14 cellular contexts compared by ENCODE assay signal in the genomic region with DNA sequence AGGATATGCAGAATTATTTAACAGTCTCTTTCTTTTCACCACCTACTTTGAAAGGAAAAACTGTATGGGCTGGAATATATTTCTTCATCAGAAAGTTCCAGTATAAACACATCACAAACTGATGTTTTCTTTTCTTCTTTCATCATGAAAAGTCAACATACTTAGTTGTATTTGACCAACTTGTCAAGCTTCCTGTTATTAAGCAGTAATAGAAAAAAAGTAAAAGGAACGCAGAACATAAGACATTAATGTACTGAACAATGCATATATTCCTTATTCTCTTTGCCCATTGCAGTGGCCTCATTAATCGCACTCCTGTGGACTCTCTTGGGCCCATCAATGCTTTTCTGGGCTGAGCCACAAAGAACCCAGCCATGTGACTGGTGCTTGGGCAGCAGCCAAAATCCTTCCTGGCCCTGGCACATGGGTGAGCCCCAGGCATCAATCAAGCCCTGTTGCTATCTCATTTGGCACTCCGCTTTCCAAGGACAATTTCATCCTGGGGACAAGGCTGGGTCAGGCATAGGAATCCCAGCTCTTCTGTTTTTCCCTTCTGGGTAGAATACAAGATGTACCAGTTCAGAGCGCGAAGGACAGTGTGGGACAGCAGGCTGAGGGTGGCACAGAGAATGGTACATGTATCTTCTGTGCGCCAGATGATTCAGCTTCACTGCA. TPM values are rescaled to one million over a fixed set of nuclear protein-coding genes. Genes with fewer than 3 reads are reported as not detected.
DNase-seq lines count a peak whose midpoint lies in the region; TF ChIP-seq lines count a peak whose summit lies in the region.
"Had no signal": no experiment of that assay in that cellular context is flagged by ENCODE, and none has a peak within 500 bp of the region (broad histone marks: within the 10 kb centered on the region; RNA-seq: fewer than 3 reads in every experiment).

No MANE protein-coding gene starts in this region.

- H3K4me3 ChIP-seq in testis: no peak overlapping the region
- H3K4me3 ChIP-seq: GM12878, suprapubic skin had no signal

- peaks cover 22% of the 10 kb centered on the region for H3K4me1 ChIP-seq in testis
- H3K4me1 ChIP-seq: suprapubic skin had no signal

- CTCF ChIA-PET in GM10248 (lab: Yijun Ruan, JAX): no interaction called here

- H3K9me3 ChIP-seq in testis: no peaks in the 10 kb centered on the region
- H3K9me3 ChIP-seq: suprapubic skin had no signal

- peak; percentile 11 for DNase-seq in DMS 273 (lab: John Stamatoyannopoulos, UW; ENCODE audit: unreplicated experiment)
- DNase-seq in DMS 273 treated with DMSO at 0.1 percent for 48 hours (lab: John Stamatoyannopoulos, UW): no peak
- DNase-seq in astrocyte of the hippocampus (ENCODE audit: low read depth, low spot score): peak; percentile 40
- peak; percentile 44 for DNase-seq in inferior parietal cortex (ENCODE audit: extremely low spot score)
- peak; percentile 93 for DNase-seq in testis
- no peak for DNase-seq in NAMALWA (ENCODE audit: low spot score)
- DNase-seq in GM10248 (ENCODE audit: extremely low spot score): no peak
- DNase-seq in activated CD4-positive, CD25-positive, alpha-beta regulatory T cell treated with anti-CD3 and anti-CD28 coated beads, Interleukin-2, amount 50 U/mL, for 72 hours: no peak
- DNase-seq: Calu3, NCI-H510A treated with DMSO at 0.1 percent for 48 hours had no signal

- peak overlapping the region; percentile 12 to 17 for H3K27ac ChIP-seq in testis
- H3K27ac ChIP-seq: 22Rv1, epithelial cell of prostate, suprapubic skin had no signal

- TF ChIP-seq CTCF in testis (IDR thresholded peaks at IDR 0.05) (no peak), GM10248 (IDR thresholded peaks at IDR 0.05; ENCODE audit: control extremely low read depth, extremely low read depth, low read depth, missing control alignments) (no peak)

- POLR2A ChIA-PET in GM10248 (lab: Yijun Ruan, JAX): no interaction called here

- H3K27me3 ChIP-seq in testis: no peaks in the 10 kb centered on the region
- H3K27me3 ChIP-seq: suprapubic skin had no signal

- intact Hi-C loops in testis (cut with DNase I; ENCODE audit: low total_unique reads): no loop called here

- WGBS in testis, 2 donors: 78 to 93% methylated on average over 6 of the region's 6 CpGs

- no peak for TF ChIP-seq POLR2A in testis (IDR thresholded peaks at IDR 0.05)

- H3K36me3 ChIP-seq in testis (ENCODE audit: low read depth, missing control alignments): no peaks in the 10 kb centered on the region

RNA-seq across cellular contexts. Expression of gene RHOBTB1, which starts 42.3 kb away (rescaled TPM):
- total RNA-seq in testis: 10 to 100 TPM; 44.7 to 47.1 TPM
- 38.1 TPM for polyA plus RNA-seq in testis (ENCODE audit: insufficient read depth, low read depth, low replicate concordance)
- total RNA-seq: GM12878 had no signal
- polyA plus RNA-seq: GM12878 had no signal

Comparison
In these comparisons a context has a peak if more than half of its experiments do, and no peak if none do; other contexts are left out.
1. DNase-seq: peak in DMS 273 (single experiment), astrocyte of the hippocampus (single experiment), inferior parietal cortex (single experiment) and testis (single experiment); none in DMS 273 treated with DMSO at 0.1 percent for 48 hours (single experiment), NAMALWA (single experiment), GM10248 (single experiment) and activated CD4-positive, CD25-positive, alpha-beta regulatory T cell treated with anti-CD3 and anti-CD28 coated beads, Interleukin-2, amount 50 U/mL, for 72 hours (single experiment).